In genomic region chrX:149541521-149542047, GRCh38 we compare ENCODE assay signal across 8 cellular contexts. TPM values are rescaled to one million over a fixed set of nuclear protein-coding genes. Genes with fewer than 3 reads are reported as not detected.
DNase-seq lines count a peak whose midpoint lies in the region; ATAC-seq and TF ChIP-seq lines count a peak whose summit lies in the region.

No MANE protein-coding gene starts in this region.

- peak overlapping the region; percentile 83 for H2AFZ ChIP-seq in IMR-90 (replicated peaks; ENCODE audit: low read length, poor library complexity)

- peak overlapping the region; percentile 85 for H3K4me2 ChIP-seq in IMR-90 (ENCODE audit: low read depth, low read length)

- no peak overlapping the region for H3K18ac ChIP-seq in IMR-90 (ENCODE audit: low read depth, low read length)

- H3K9me3 ChIP-seq in IMR-90 (ENCODE audit: control insufficient read depth, insufficient read depth, low read length) (no peaks in the 10 kb centered on the region), mononuclear cell (ENCODE audit: low read depth, low read length) (no peaks in the 10 kb centered on the region)

- TF ChIP-seq CTCF in 22Rv1 (IDR thresholded peaks at IDR 0.05) (no peak), IMR-90 (conservative IDR thresholded peaks at IDR 0.05; ENCODE audit: low read depth, low read length) (no peak), GM10248 (IDR thresholded peaks at IDR 0.05; ENCODE audit: control extremely low read depth, extremely low read depth, low read depth, missing control alignments) (no peak)

- DNase-seq in IMR-90 (no peak), EL (no peak), GM10248 (ENCODE audit: extremely low spot score) (no peak)
- DNase-seq in central memory CD8-positive, alpha-beta T cell (ENCODE audit: low spot score in 2 of 2), result no peak
- DNase-seq in stimulated activated CD8-positive, alpha-beta memory T cell treated with anti-CD3 and anti-CD28 coated beads, Interleukin-4, amount 100 ng/mL, for 48 hours, result no peak

- peak overlapping the region; percentile 71 for H3K4me3 Mint-ChIP-seq in central memory CD8-positive, alpha-beta T cell

- H3K9me1 ChIP-seq in IMR-90 (ENCODE audit: insufficient read depth, low read length), result 0 out of 2 replicates have a peak, but pooled peaks cover 4% of the 10 kb centered on the region

- H3K27me3 Mint-ChIP-seq in central memory CD8-positive, alpha-beta T cell, result no peaks in the 10 kb centered on the region

- intact Hi-C loops in IMR-90 (cut with micrococcal nuclease), result no loop called here

- H4K8ac ChIP-seq in IMR-90 (ENCODE audit: low read depth in 2 of 2, low read length in 2 of 2), result peak overlapping the region; percentile 19 to 71; a peak in 2 of 4 replicates

- in situ Hi-C loops in IMR-90 (cut with MboI; ENCODE audit: low sequenced_read_pairs), result no loop called here

- H3K23ac ChIP-seq in IMR-90 (ENCODE audit: low read depth, low read length), result no peak overlapping the region

- CTCF ChIA-PET in IMR-90 (lab: Yijun Ruan, JAX), result interaction anchor here (1.0 kb wide), 1 partner anchor 30 kb away, joined by 4 read pairs; no protein-coding TSS in a partner anchor
- CTCF ChIA-PET in GM10248 (lab: Yijun Ruan, JAX), result interaction anchor here (1.1 kb wide), 1 partner anchor 29 kb away, joined by 3 read pairs; no protein-coding TSS in a partner anchor

- no peak overlapping the region for H2AK5ac ChIP-seq in IMR-90 (ENCODE audit: low read depth, low read length)

- no peaks in the 10 kb centered on the region for H3K4me1 Mint-ChIP-seq in central memory CD8-positive, alpha-beta T cell

- H3K4me3 ChIP-seq in IMR-90 (ENCODE audit: insufficient read depth, low read depth, low read length), result peak overlapping the region; percentile 79
- H3K4me3 ChIP-seq in mononuclear cell (ENCODE audit: low read length), result peak overlapping the region; percentile 72

- H3K9ac ChIP-seq in IMR-90 (ENCODE audit: low read depth, low read length), result peak overlapping the region; percentile 64

- H2AK9ac ChIP-seq in IMR-90 (replicated peaks; ENCODE audit: low read depth, low read length, poor library complexity), result peak overlapping the region; percentile 79

- H3K27ac Mint-ChIP-seq in central memory CD8-positive, alpha-beta T cell (ENCODE audit: low read depth), result peak overlapping the region; percentile 98

- H3K56ac ChIP-seq in IMR-90 (ENCODE audit: extremely low read depth, insufficient read depth, low read length), result no peak overlapping the region

- no peak overlapping the region for H2BK120ac ChIP-seq in IMR-90 (ENCODE audit: low read depth, low read length)

- H3K4me1 ChIP-seq in IMR-90 (ENCODE audit: control insufficient read depth, insufficient read depth, low read length) (no peaks in the 10 kb centered on the region), mononuclear cell (ENCODE audit: insufficient read depth, low read length) (peaks cover 13% of the 10 kb centered on the region)

- no peak for TF ChIP-seq RAD21 in IMR-90 (IDR thresholded peaks at IDR 0.05; ENCODE audit: low read length)

- H3K27me3 ChIP-seq in IMR-90 (ENCODE audit: control insufficient read depth, insufficient read depth, low read length), result no peaks in the 10 kb centered on the region
- H3K27me3 ChIP-seq in mononuclear cell (ENCODE audit: insufficient read depth, low read length), result no peaks in the 10 kb centered on the region

- H2BK15ac ChIP-seq in IMR-90 (ENCODE audit: low read depth, low read length), result no peak overlapping the region

- dilution Hi-C loops in IMR-90 (cut with HindIII; ENCODE audit: low sequenced_read_pairs, unreplicated experiment), result no loop called here

- H3K4ac ChIP-seq in IMR-90 (ENCODE audit: low read depth, low read length), result peak overlapping the region; percentile 19; the same call in 1 of the 2 replicates

- peaks cover 5 to 6% of the 10 kb centered on the region in 2 experiments; a peak in 3 of 4 replicates for H3K79me1 ChIP-seq in IMR-90 (ENCODE audit: low read depth in 1 of 2, low read length in 2 of 2)

- peaks cover 17% of the 10 kb centered on the region for H3K36me3 Mint-ChIP-seq in central memory CD8-positive, alpha-beta T cell (ENCODE audit: insufficient read depth)

- no peak overlapping the region for H4K5ac ChIP-seq in IMR-90 (ENCODE audit: low read depth, low read length)

- BruUV-seq in IMR-90 (replicated peaks; lab: Mats Ljungman, UMichigan), result no TSS peak

- H3K27ac ChIP-seq in 22Rv1, result peak overlapping the region; percentile 84
- peak overlapping the region; percentile 64 for H3K27ac ChIP-seq in IMR-90 (ENCODE audit: insufficient read depth, low read length)

- H4K20me1 ChIP-seq in IMR-90 (ENCODE audit: insufficient read depth, low read length), result no peaks in the 10 kb centered on the region

- no peak; the same call in 1 of the 2 replicates for TF ChIP-seq POLR2A in IMR-90 (IDR thresholded peaks at IDR 0.05; ENCODE audit: low read depth, low read length)

- no peak overlapping the region for H4K91ac ChIP-seq in IMR-90 (ENCODE audit: insufficient read depth, low read depth, low read length)

- ATAC-seq in IMR-90 (ENCODE audit: low read depth), result no peak
- ATAC-seq in central memory CD8-positive, alpha-beta T cell (replicated peaks; ENCODE audit: extremely low read depth, poor library complexity, severe bottlenecking), result no peak
- ATAC-seq in GM19395 (IDR thresholded peaks at IDR 0.05; ENCODE audit: unreplicated experiment), result no peak

- WGBS in IMR-90 (ENCODE audit: extremely low coverage in 2 of 2, insufficient read length in 1 of 2), 2 experiments, result 83% methylated on average over 2 of the region's 13 CpGs; no CpG with 5 or more reads in 1 of the 2 experiments

- H3K9me3 Mint-ChIP-seq in central memory CD8-positive, alpha-beta T cell, result no peaks in the 10 kb centered on the region

- no peak overlapping the region for H2BK20ac ChIP-seq in IMR-90 (ENCODE audit: low read depth, low read length)

- H2BK5ac ChIP-seq in IMR-90 (ENCODE audit: low read depth, low read length, poor library complexity, severe bottlenecking), result no peak overlapping the region

- H3K14ac ChIP-seq in IMR-90 (replicated peaks; ENCODE audit: low read depth, low read length), result no peak overlapping the region

- no peaks in the 10 kb centered on the region for H3K36me3 ChIP-seq in IMR-90 (ENCODE audit: control insufficient read depth, insufficient read depth, low read length)

- POLR2A ChIA-PET in IMR-90 (lab: Charles Lee; ENCODE audit: unreplicated experiment) (no interaction called here), GM10248 (lab: Yijun Ruan, JAX) (interaction anchor here (2.1 to 3.2 kb wide), 3 partner anchors 28 to 398 kb away, joined by 9 to 30 read pairs (median 17); partner anchors contain the start of genes EOLA2 and IDS)

TF ChIP-seq in IMR-90, 13 proteins besides CTCF, POLR2A, EP300 and RAD21:
- no peak for TF ChIP-seq FOS (IDR thresholded peaks at IDR 0.05; ENCODE audit: low read depth, low read length)
- TF ChIP-seq CHD1 (IDR thresholded peaks at IDR 0.05; ENCODE audit: low read depth, low read length), result 0 out of 2 replicates have a peak, but pooled peaks have one; percentile 11
- no peak for TF ChIP-seq USF2 (IDR thresholded peaks at IDR 0.05; ENCODE audit: low read depth, low read length)
TF ChIP-seq in IMR-90: peak in this region for 1.

RNA-seq across cellular contexts. Expression of gene EOLA1, which starts 0.8 kb away (rescaled TPM):
- total RNA-seq in IMR-90 (2012; rRNA removed) (15.3 and 16.8 TPM in 2 replicates), mononuclear cell (15.8 TPM)
- polyA plus RNA-seq in IMR-90 (2012; rRNA removed), result 15.2 and 15.5 TPM in 2 replicates
- polyA plus RNA-seq in IMR-90 (2012; cell fraction: cytosol; rRNA removed), result 11.2 and 13.9 TPM in 2 replicates
- 22.0 and 84.5 TPM in 2 replicates for polyA plus RNA-seq in IMR-90 (2012; cell fraction: nucleus; rRNA removed; ENCODE audit: low replicate concordance)

RNA-seq across cellular contexts. Expression of gene HSFX3, which starts 8.1 kb away (rescaled TPM):
- not detected in 2 replicates for total RNA-seq in IMR-90 (2012; rRNA removed)
- not detected in 2 replicates for polyA plus RNA-seq in IMR-90 (2012; rRNA removed)
- polyA plus RNA-seq in IMR-90 (2012; cell fraction: cytosol; rRNA removed), result not detected in 2 replicates
- not detected in 2 replicates for polyA plus RNA-seq in IMR-90 (2012; cell fraction: nucleus; rRNA removed; ENCODE audit: low replicate concordance)
- total RNA-seq in mononuclear cell, result not detected

RNA-seq across cellular contexts. Expression of gene IDS, which starts 36.5 kb away (rescaled TPM):
- total RNA-seq in IMR-90 (2012; rRNA removed), result 22.8 and 26.3 TPM in 2 replicates
- 56.9 and 62.7 TPM in 2 replicates for polyA plus RNA-seq in IMR-90 (2012; rRNA removed)
- 46.3 and 52.4 TPM in 2 replicates for polyA plus RNA-seq in IMR-90 (2012; cell fraction: cytosol; rRNA removed)
- polyA plus RNA-seq in IMR-90 (2012; cell fraction: nucleus; rRNA removed; ENCODE audit: low replicate concordance), result 64.6 and 81.5 TPM in 2 replicates
- total RNA-seq in mononuclear cell, result 89.9 TPM

RNA-seq across cellular contexts. Expression of gene MAGEA9B, which starts 45.7 kb away (rescaled TPM):
- total RNA-seq in IMR-90 (2012; rRNA removed), result not detected in 2 replicates
- polyA plus RNA-seq in IMR-90 (2012; rRNA removed), result not detected in 2 replicates
- polyA plus RNA-seq in IMR-90 (2012; cell fraction: cytosol; rRNA removed), result not detected in 2 replicates
- not detected in 2 replicates for polyA plus RNA-seq in IMR-90 (2012; cell fraction: nucleus; rRNA removed; ENCODE audit: low replicate concordance)
- not detected for total RNA-seq in mononuclear cell

RNA-seq across cellular contexts. Expression of gene HSFX2, which starts 53.5 kb away (rescaled TPM):
- total RNA-seq in IMR-90 (2012; rRNA removed) (not detected in 2 replicates), mononuclear cell (0.21 TPM)
- 0.34 and 0.36 TPM in 2 replicates for polyA plus RNA-seq in IMR-90 (2012; rRNA removed)
- polyA plus RNA-seq in IMR-90 (2012; cell fraction: cytosol; rRNA removed), result 0.25 and 0.49 TPM in 2 replicates
- 0.26 and 2.2 TPM in 2 replicates for polyA plus RNA-seq in IMR-90 (2012; cell fraction: nucleus; rRNA removed; ENCODE audit: low replicate concordance)
